In genomic region chr2:11357428-11357972, GRCh38 we compare ENCODE assay signal across 1 cellular context.
A peak's percentile ranks its signal among the peaks of the same experiment; 100 is the strongest.
TF ChIP-seq lines count a peak whose summit lies in the region.

No MANE protein-coding gene starts in this region.

TF ChIP-seq in HepG2, 621 proteins besides CTCF, POLR2A, EP300 and RAD21 (continued from another document and continues in another):
- TF ChIP-seq, protein P1, sequence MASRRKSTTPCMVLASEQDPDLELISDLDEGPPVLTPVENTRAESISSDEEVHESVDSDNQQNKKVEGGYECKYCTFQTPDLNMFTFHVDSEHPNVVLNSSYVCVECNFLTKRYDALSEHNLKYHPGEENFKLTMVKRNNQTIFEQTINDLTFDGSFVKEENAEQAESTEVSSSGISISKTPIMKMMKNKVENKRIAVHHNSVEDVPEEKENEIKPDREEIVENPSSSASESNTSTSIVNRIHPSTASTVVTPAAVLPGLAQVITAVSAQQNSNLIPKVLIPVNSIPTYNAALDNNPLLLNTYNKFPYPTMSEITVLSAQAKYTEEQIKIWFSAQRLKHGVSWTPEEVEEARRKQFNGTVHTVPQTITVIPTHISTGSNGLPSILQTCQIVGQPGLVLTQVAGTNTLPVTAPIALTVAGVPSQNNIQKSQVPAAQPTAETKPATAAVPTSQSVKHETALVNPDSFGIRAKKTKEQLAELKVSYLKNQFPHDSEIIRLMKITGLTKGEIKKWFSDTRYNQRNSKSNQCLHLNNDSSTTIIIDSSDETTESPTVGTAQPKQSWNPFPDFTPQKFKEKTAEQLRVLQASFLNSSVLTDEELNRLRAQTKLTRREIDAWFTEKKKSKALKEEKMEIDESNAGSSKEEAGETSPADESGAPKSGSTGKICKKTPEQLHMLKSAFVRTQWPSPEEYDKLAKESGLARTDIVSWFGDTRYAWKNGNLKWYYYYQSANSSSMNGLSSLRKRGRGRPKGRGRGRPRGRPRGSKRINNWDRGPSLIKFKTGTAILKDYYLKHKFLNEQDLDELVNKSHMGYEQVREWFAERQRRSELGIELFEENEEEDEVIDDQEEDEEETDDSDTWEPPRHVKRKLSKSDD (CRISPR knock-in tag; IDR thresholded peaks at IDR 0.05; ENCODE audit: low read depth): peak; percentile 96
- TF ChIP-seq ZFP82 (CRISPR knock-in tag; IDR thresholded peaks at IDR 0.05; ENCODE audit: borderline replicate concordance) (peak; percentile 78; the same call in 1 of the 2 replicates), ZNF460 (CRISPR knock-in tag; IDR thresholded peaks at IDR 0.05; ENCODE audit: borderline replicate concordance) (peak; percentile 89; the same call in 1 of the 2 replicates), ZNF205 (CRISPR knock-in tag; IDR thresholded peaks at IDR 0.05) (peak; percentile 97), FOXP4 (CRISPR knock-in tag; IDR thresholded peaks at IDR 0.05) (peak; percentile 99), ZFY (CRISPR knock-in tag; IDR thresholded peaks at IDR 0.05) (peak; percentile 92), ZNF468 (CRISPR knock-in tag; IDR thresholded peaks at IDR 0.05) (peak; percentile 61; the same call in 1 of the 2 replicates), ZBTB3 (CRISPR knock-in tag; IDR thresholded peaks at IDR 0.05; ENCODE audit: borderline replicate concordance, low read depth) (peak; percentile 96; the same call in 1 of the 2 replicates), ZFP62 (CRISPR knock-in tag; IDR thresholded peaks at IDR 0.05) (no peak), GFI1 (CRISPR knock-in tag; IDR thresholded peaks at IDR 0.05; ENCODE audit: borderline replicate concordance) (peak; percentile 95), ZNF251 (CRISPR knock-in tag; IDR thresholded peaks at IDR 0.05) (no peak), SMAD9 (CRISPR knock-in tag; IDR thresholded peaks at IDR 0.05) (0 out of 2 replicates have a peak, but pooled peaks have one; percentile 44), NFKBIZ (CRISPR knock-in tag; IDR thresholded peaks at IDR 0.05) (peak; percentile 99), ZNF556 (CRISPR knock-in tag; IDR thresholded peaks at IDR 0.05; ENCODE audit: borderline replicate concordance) (peak; percentile 99), ZSCAN5A (CRISPR knock-in tag; IDR thresholded peaks at IDR 0.05; ENCODE audit: borderline replicate concordance) (peak; percentile 100), NR2F6 (IDR thresholded peaks at IDR 0.05) (peak; percentile 99), NR2F6 (CRISPR knock-in tag; IDR thresholded peaks at IDR 0.05) (peak; percentile 99), U2AF2 (IDR thresholded peaks at IDR 0.05; ENCODE audit: low read depth, low read length) (0 out of 2 replicates have a peak, but pooled peaks have one; percentile 47), HNF4A (CRISPR knock-in tag; IDR thresholded peaks at IDR 0.05) (peak; percentile 100), RFX3 (CRISPR knock-in tag; IDR thresholded peaks at IDR 0.05) (peak; percentile 45; the same call in 1 of the 2 replicates), TARDBP (CRISPR knock-in tag; IDR thresholded peaks at IDR 0.05) (peak; percentile 100), ZSCAN31 (CRISPR knock-in tag; IDR thresholded peaks at IDR 0.05; ENCODE audit: low read depth) (peak; percentile 99), ADNP (CRISPR knock-in tag; IDR thresholded peaks at IDR 0.05) (peak; percentile 91), ZNF788 (CRISPR knock-in tag; IDR thresholded peaks at IDR 0.05; ENCODE audit: borderline replicate concordance) (peak; percentile 100), SNAPC2 (CRISPR knock-in tag; IDR thresholded peaks at IDR 0.05) (peak; percentile 99), BATF2 (CRISPR knock-in tag; IDR thresholded peaks at IDR 0.05) (peak; percentile 90; the same call in 1 of the 2 replicates), POGK (CRISPR knock-in tag; conservative IDR thresholded peaks at IDR 0.05) (peak; percentile 74), SALL2 (CRISPR knock-in tag; IDR thresholded peaks at IDR 0.05) (peak; percentile 99), ZNF44 (CRISPR knock-in tag; IDR thresholded peaks at IDR 0.05) (peak; percentile 98), TOE1 (CRISPR knock-in tag; IDR thresholded peaks at IDR 0.05) (peak; percentile 98; the same call in 1 of the 2 replicates), TP53 (CRISPR knock-in tag; conservative IDR thresholded peaks at IDR 0.05) (peak; percentile 96), ARID2 (CRISPR knock-in tag; IDR thresholded peaks at IDR 0.05; ENCODE audit: borderline replicate concordance) (peak; percentile 100), NAIF1 (CRISPR knock-in tag; IDR thresholded peaks at IDR 0.05; ENCODE audit: borderline replicate concordance) (no peak; the same call in 1 of the 2 replicates), ZNF549 (CRISPR knock-in tag; IDR thresholded peaks at IDR 0.05) (peak; percentile 30; the same call in 1 of the 2 replicates)
- TF ChIP-seq, protein P2, sequence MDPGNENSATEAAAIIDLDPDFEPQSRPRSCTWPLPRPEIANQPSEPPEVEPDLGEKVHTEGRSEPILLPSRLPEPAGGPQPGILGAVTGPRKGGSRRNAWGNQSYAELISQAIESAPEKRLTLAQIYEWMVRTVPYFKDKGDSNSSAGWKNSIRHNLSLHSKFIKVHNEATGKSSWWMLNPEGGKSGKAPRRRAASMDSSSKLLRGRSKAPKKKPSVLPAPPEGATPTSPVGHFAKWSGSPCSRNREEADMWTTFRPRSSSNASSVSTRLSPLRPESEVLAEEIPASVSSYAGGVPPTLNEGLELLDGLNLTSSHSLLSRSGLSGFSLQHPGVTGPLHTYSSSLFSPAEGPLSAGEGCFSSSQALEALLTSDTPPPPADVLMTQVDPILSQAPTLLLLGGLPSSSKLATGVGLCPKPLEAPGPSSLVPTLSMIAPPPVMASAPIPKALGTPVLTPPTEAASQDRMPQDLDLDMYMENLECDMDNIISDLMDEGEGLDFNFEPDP (CRISPR knock-in tag; conservative IDR thresholded peaks at IDR 0.05): no peak
- TF ChIP-seq, protein P3, sequence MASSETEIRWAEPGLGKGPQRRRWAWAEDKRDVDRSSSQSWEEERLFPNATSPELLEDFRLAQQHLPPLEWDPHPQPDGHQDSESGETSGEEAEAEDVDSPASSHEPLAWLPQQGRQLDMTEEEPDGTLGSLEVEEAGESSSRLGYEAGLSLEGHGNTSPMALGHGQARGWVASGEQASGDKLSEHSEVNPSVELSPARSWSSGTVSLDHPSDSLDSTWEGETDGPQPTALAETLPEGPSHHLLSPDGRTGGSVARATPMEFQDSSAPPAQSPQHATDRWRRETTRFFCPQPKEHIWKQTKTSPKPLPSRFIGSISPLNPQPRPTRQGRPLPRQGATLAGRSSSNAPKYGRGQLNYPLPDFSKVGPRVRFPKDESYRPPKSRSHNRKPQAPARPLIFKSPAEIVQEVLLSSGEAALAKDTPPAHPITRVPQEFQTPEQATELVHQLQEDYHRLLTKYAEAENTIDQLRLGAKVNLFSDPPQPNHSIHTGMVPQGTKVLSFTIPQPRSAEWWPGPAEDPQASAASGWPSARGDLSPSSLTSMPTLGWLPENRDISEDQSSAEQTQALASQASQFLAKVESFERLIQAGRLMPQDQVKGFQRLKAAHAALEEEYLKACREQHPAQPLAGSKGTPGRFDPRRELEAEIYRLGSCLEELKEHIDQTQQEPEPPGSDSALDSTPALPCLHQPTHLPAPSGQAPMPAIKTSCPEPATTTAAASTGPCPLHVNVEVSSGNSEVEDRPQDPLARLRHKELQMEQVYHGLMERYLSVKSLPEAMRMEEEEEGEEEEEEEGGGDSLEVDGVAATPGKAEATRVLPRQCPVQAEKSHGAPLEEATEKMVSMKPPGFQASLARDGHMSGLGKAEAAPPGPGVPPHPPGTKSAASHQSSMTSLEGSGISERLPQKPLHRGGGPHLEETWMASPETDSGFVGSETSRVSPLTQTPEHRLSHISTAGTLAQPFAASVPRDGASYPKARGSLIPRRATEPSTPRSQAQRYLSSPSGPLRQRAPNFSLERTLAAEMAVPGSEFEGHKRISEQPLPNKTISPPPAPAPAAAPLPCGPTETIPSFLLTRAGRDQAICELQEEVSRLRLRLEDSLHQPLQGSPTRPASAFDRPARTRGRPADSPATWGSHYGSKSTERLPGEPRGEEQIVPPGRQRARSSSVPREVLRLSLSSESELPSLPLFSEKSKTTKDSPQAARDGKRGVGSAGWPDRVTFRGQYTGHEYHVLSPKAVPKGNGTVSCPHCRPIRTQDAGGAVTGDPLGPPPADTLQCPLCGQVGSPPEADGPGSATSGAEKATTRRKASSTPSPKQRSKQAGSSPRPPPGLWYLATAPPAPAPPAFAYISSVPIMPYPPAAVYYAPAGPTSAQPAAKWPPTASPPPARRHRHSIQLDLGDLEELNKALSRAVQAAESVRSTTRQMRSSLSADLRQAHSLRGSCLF (CRISPR knock-in tag; IDR thresholded peaks at IDR 0.05; ENCODE audit: borderline replicate concordance): peak; percentile 82; the same call in 1 of the 2 replicates
- TF ChIP-seq, protein P4, sequence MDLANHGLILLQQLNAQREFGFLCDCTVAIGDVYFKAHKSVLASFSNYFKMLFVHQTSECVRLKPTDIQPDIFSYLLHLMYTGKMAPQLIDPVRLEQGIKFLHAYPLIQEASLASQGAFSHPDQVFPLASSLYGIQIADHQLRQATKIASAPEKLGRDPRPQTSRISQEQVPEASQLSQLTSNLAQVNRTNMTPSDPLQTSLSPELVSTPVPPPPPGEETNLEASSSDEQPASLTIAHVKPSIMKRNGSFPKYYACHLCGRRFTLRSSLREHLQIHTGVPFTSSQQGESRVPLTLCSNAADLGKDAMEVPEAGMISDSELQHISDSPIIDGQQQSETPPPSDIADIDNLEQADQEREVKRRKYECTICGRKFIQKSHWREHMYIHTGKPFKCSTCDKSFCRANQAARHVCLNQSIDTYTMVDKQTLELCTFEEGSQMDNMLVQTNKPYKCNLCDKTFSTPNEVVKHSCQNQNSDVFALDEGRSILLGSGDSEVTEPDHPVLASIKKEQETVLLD (CRISPR knock-in tag; IDR thresholded peaks at IDR 0.05; ENCODE audit: low read depth): peak; percentile 85
- TF ChIP-seq, protein P5, sequence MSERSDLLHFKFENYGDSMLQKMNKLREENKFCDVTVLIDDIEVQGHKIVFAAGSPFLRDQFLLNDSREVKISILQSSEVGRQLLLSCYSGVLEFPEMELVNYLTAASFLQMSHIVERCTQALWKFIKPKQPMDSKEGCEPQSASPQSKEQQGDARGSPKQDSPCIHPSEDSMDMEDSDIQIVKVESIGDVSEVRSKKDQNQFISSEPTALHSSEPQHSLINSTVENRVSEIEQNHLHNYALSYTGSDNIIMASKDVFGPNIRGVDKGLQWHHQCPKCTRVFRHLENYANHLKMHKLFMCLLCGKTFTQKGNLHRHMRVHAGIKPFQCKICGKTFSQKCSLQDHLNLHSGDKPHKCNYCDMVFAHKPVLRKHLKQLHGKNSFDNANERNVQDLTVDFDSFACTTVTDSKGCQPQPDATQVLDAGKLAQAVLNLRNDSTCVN (CRISPR knock-in tag; IDR thresholded peaks at IDR 0.05; ENCODE audit: borderline replicate concordance): peak; percentile 96
- TF ChIP-seq, protein P6, sequence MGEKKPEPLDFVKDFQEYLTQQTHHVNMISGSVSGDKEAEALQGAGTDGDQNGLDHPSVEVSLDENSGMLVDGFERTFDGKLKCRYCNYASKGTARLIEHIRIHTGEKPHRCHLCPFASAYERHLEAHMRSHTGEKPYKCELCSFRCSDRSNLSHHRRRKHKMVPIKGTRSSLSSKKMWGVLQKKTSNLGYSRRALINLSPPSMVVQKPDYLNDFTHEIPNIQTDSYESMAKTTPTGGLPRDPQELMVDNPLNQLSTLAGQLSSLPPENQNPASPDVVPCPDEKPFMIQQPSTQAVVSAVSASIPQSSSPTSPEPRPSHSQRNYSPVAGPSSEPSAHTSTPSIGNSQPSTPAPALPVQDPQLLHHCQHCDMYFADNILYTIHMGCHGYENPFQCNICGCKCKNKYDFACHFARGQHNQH (CRISPR knock-in tag; IDR thresholded peaks at IDR 0.05): peak; percentile 99
- TF ChIP-seq, protein P7, sequence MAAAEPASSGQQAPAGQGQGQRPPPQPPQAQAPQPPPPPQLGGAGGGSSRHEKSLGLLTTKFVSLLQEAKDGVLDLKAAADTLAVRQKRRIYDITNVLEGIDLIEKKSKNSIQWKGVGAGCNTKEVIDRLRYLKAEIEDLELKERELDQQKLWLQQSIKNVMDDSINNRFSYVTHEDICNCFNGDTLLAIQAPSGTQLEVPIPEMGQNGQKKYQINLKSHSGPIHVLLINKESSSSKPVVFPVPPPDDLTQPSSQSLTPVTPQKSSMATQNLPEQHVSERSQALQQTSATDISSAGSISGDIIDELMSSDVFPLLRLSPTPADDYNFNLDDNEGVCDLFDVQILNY (CRISPR knock-in tag; conservative IDR thresholded peaks at IDR 0.05): no peak
